16 cellular contexts compared by ENCODE assay signal in genomic region chr1:68207129-68207689, GRCh38. TPM values are rescaled to one million over a fixed set of nuclear protein-coding genes. Genes with fewer than 3 reads are reported as not detected.
DNase-seq lines count a peak whose midpoint lies in the region; ATAC-seq and TF ChIP-seq lines count a peak whose summit lies in the region.
"Had no signal": no experiment of that assay in that cellular context is flagged by ENCODE, and none has a peak within 500 bp of the region (broad histone marks: within the 10 kb centered on the region; RNA-seq: fewer than 3 reads in every experiment).

No MANE protein-coding gene starts in this region.

- TF ChIP-seq POLR2A in HCT116 (IDR thresholded peaks at IDR 0.05; ENCODE audit: borderline replicate concordance, extremely low read depth, insufficient read depth, insufficient read length) (no peak), sigmoid colon (IDR thresholded peaks at IDR 0.05) (no peak)

- H3K9me2 ChIP-seq in HCT116 (ENCODE audit: insufficient read depth) = no peaks in the 10 kb centered on the region

- POLR2A ChIA-PET in HCT116 (lab: Charles Lee) = interaction anchor here (1.5 kb wide), 1 partner anchor 9 kb away, joined by 5 read pairs; no protein-coding TSS in a partner anchor

- DNase-seq in HCT116 (ENCODE audit: low read depth, low spot score) (no peak), astrocyte of the hippocampus (ENCODE audit: low read depth, low spot score) (peak; percentile 74), glomerular visceral epithelial cell (ENCODE audit: extremely low spot score) (peak; percentile 41), sigmoid colon (no peak), MV-4-11 (lab: John Stamatoyannopoulos, UW) (no peak)
- DNase-seq in stimulated activated naive CD4-positive, alpha-beta T cell (lab: John Stamatoyannopoulos, UW) = no peak
- DNase-seq in activated CD4-positive, alpha-beta T cell treated with anti-CD3 and anti-CD28 coated beads, Interleukin-2, amount 50 U/mL, for 48 hours = no peak
- no peak for DNase-seq in activated T-helper 1 cell treated with anti-CD3 and anti-CD28 coated beads, Interleukin-12 subunit alpha, Interleukin-12 subunit beta, Interleukin-2, Interleukin-4 antibody, amounts not matched to agents 30 ng/mL and 10 ng/mL and 1 ng/mL, durations not matched to agents 14 hours and 24 hours and 36 hours (ENCODE audit: low spot score)
- DNase-seq: activated CD8-positive, alpha-beta T cell treated with anti-CD3 and anti-CD28 coated beads, Interleukin-2, amount 10 ng/mL, durations not matched to agents 7 days and 5 days; cortex of kidney; GDM1; NCI-H2171 treated with DMSO at 0.1 percent for 48 hours; T-helper 9 cell had no signal

- H3K36me3 ChIP-seq in HCT116 (ENCODE audit: control insufficient read depth in 1 of 2, insufficient read depth in 2 of 2, low read length in 2 of 2) (no peaks in the 10 kb centered on the region), sigmoid colon (no peaks in the 10 kb centered on the region)

- peaks cover 8% of the 10 kb centered on the region for H3K27me3 Mint-ChIP-seq in activated T-helper 1 cell treated with anti-CD3 and anti-CD28 coated beads, Interleukin-12 subunit alpha, Interleukin-12 subunit beta, Interleukin-2, Interleukin-4 antibody, amounts not matched to agents 30 ng/mL and 10 ng/mL and 1 ng/mL, durations not matched to agents 14 hours and 24 hours and 36 hours (ENCODE audit: insufficient read depth)

- TF ChIP-seq EP300 in sigmoid colon (IDR thresholded peaks at IDR 0.05) = no peak

- WGBS in sigmoid colon, 2 donors = 64 to 78% methylated on average over 2 of the region's 2 CpGs

- no peak overlapping the region for H3K9ac ChIP-seq in HCT116 (ENCODE audit: low read length)
- H3K9ac ChIP-seq: parathyroid adenoma had no signal

- RAD21 ChIA-PET in HCT116 (lab: Charles Lee; ENCODE audit: low non-redundant PET in 1 of 2, low total read pairs in 2 of 2, uncharacterized antibody in 2 of 2, unreplicated experiment in 2 of 2) = no interaction called here

- no peak overlapping the region for H3K27ac Mint-ChIP-seq in activated T-helper 1 cell treated with anti-CD3 and anti-CD28 coated beads, Interleukin-12 subunit alpha, Interleukin-12 subunit beta, Interleukin-2, Interleukin-4 antibody, amounts not matched to agents 30 ng/mL and 10 ng/mL and 1 ng/mL, durations not matched to agents 14 hours and 24 hours and 36 hours
- H3K27ac Mint-ChIP-seq: activated CD8-positive, alpha-beta T cell treated with anti-CD3 and anti-CD28 coated beads, Interleukin-2, amount 10 ng/mL, durations not matched to agents 7 days and 5 days had no signal

- no peaks in the 10 kb centered on the region for H4K20me1 ChIP-seq in HCT116 (ENCODE audit: insufficient read depth)

- no peak overlapping the region for H3K4me3 Mint-ChIP-seq in activated T-helper 1 cell treated with anti-CD3 and anti-CD28 coated beads, Interleukin-12 subunit alpha, Interleukin-12 subunit beta, Interleukin-2, Interleukin-4 antibody, amounts not matched to agents 30 ng/mL and 10 ng/mL and 1 ng/mL, durations not matched to agents 14 hours and 24 hours and 36 hours
- H3K4me3 Mint-ChIP-seq: activated CD8-positive, alpha-beta T cell treated with anti-CD3 and anti-CD28 coated beads, Interleukin-2, amount 10 ng/mL, durations not matched to agents 7 days and 5 days had no signal

- H3K79me2 ChIP-seq in HCT116 (ENCODE audit: insufficient read depth, low read length) = peaks cover 3% of the 10 kb centered on the region; the same call in 1 of the 2 replicates

- no peaks in the 10 kb centered on the region for H3K4me1 Mint-ChIP-seq in activated T-helper 1 cell treated with anti-CD3 and anti-CD28 coated beads, Interleukin-12 subunit alpha, Interleukin-12 subunit beta, Interleukin-2, Interleukin-4 antibody, amounts not matched to agents 30 ng/mL and 10 ng/mL and 1 ng/mL, durations not matched to agents 14 hours and 24 hours and 36 hours (ENCODE audit: low read depth)

- H3K27me3 ChIP-seq in HCT116 (ENCODE audit: insufficient read depth, low read length) (no peaks in the 10 kb centered on the region), sigmoid colon (no peaks in the 10 kb centered on the region)

- H3K9me3 Mint-ChIP-seq in activated T-helper 1 cell treated with anti-CD3 and anti-CD28 coated beads, Interleukin-12 subunit alpha, Interleukin-12 subunit beta, Interleukin-2, Interleukin-4 antibody, amounts not matched to agents 30 ng/mL and 10 ng/mL and 1 ng/mL, durations not matched to agents 14 hours and 24 hours and 36 hours = no peaks in the 10 kb centered on the region

- BruUV-seq in HCT116 (replicated peaks; lab: Mats Ljungman, UMichigan) = no TSS peak

- H3K36me3 Mint-ChIP-seq in activated T-helper 1 cell treated with anti-CD3 and anti-CD28 coated beads, Interleukin-12 subunit alpha, Interleukin-12 subunit beta, Interleukin-2, Interleukin-4 antibody, amounts not matched to agents 30 ng/mL and 10 ng/mL and 1 ng/mL, durations not matched to agents 14 hours and 24 hours and 36 hours (ENCODE audit: low read depth) = no peaks in the 10 kb centered on the region

- intact Hi-C loops in HCT116 (cut with micrococcal nuclease) (no loop called here), sigmoid colon (cut with DNase I) (no loop called here)
- intact Hi-C loops in activated T-helper 1 cell treated with anti-CD3 and anti-CD28 coated beads, Interleukin-12 subunit alpha, Interleukin-12 subunit beta, Interleukin-2, Interleukin-4 antibody, amounts not matched to agents 30 ng/mL and 10 ng/mL and 1 ng/mL, durations not matched to agents 14 hours and 24 hours and 36 hours (cut with micrococcal nuclease) = no loop called here

- H3K4me3 ChIP-seq in HCT116 (replicated peaks in 1 of 2; ENCODE audit: low read depth in 1 of 2, low read length in 2 of 2) (no peak overlapping the region), sigmoid colon (no peak overlapping the region)

- CTCF ChIA-PET in HCT116 (lab: Charles Lee) = interaction anchor here (1.1 kb wide), 1 partner anchor 9 kb away, joined by 5 read pairs; no protein-coding TSS in a partner anchor

- no peak overlapping the region for H2AFZ ChIP-seq in HCT116 (ENCODE audit: low read depth, low read length, poor library complexity, severe bottlenecking)
- H2AFZ ChIP-seq: parathyroid adenoma had no signal

- TF ChIP-seq RAD21 in HCT116 (IDR thresholded peaks at IDR 0.05; ENCODE audit: low read depth) = no peak

- H3K27ac ChIP-seq in HCT116 (ENCODE audit: low read depth, low read length) (no peak overlapping the region), sigmoid colon (peak overlapping the region; percentile 15 to 71 (median 52))
- H3K27ac ChIP-seq: parathyroid adenoma had no signal

- TF ChIP-seq CTCF in HCT116 (IDR thresholded peaks at IDR 0.05 in 2 of 3, conservative IDR thresholded peaks at IDR 0.05 in 1 of 3; ENCODE audit: borderline replicate concordance in 1 of 3, insufficient read depth in 1 of 3, low read depth in 2 of 3, low read length in 2 of 3) (no peak), sigmoid colon (IDR thresholded peaks at IDR 0.05) (no peak)

- H3K4me2 ChIP-seq in HCT116 (ENCODE audit: low read length) = peak overlapping the region; percentile 17; the same call in 1 of the 2 replicates

- H3K9me3 ChIP-seq in HCT116 (ENCODE audit: control insufficient read depth in 1 of 2, insufficient read depth in 1 of 2, low read depth in 1 of 2, low read length in 2 of 2) = no peaks in the 10 kb centered on the region
- no peaks in the 10 kb centered on the region for H3K9me3 ChIP-seq in sigmoid colon

- H3K4me1 ChIP-seq in HCT116 (ENCODE audit: control insufficient read depth in 1 of 2, insufficient read depth in 2 of 2, low read length in 2 of 2) (peaks cover 18 to 30% of the 10 kb centered on the region in 2 experiments), sigmoid colon (peaks cover 0 to 78% (median 66%) of the 10 kb centered on the region in 4 donors)
- H3K4me1 ChIP-seq: parathyroid adenoma had no signal

- ATAC-seq in HCT116 = no peak
- ATAC-seq: activated CD8-positive, alpha-beta T cell treated with anti-CD3 and anti-CD28 coated beads, Interleukin-2, amount 10 ng/mL, durations not matched to agents 7 days and 5 days; left lobe of liver; Panc1 had no signal

TF ChIP-seq in HCT116, 20 proteins besides CTCF, POLR2A, EP300 and RAD21:
- TF ChIP-seq TCF7L2 (IDR thresholded peaks at IDR 0.05; ENCODE audit: borderline replicate concordance, extremely low read depth, insufficient read depth, insufficient read length) (no peak), CEBPB (IDR thresholded peaks at IDR 0.05; ENCODE audit: low read depth) (no peak), SRF (IDR thresholded peaks at IDR 0.05; ENCODE audit: low read depth) (peak; percentile 9; the same call in 1 of the 2 replicates)

RNA-seq across cellular contexts. Expression of gene WLS, which starts 25.1 kb away (rescaled TPM):
- 38.0 TPM for total RNA-seq in HCT116 (2021; ENCODE audit: unreplicated experiment)
- 33.8 and 41.7 TPM in 2 replicates for polyA plus RNA-seq in HCT116 (2012)
- 100 to 1,000 TPM in 3 of 4 donors, 10 to 100 TPM in 1; 99.2 to 188 (median 134) TPM for total RNA-seq in sigmoid colon
- 10 to 100 TPM; 12.6 to 37.7 (median 16.9) TPM for polyA plus RNA-seq in sigmoid colon
- 0.70 TPM in 1 of 2 replicates, not detected in the other for total RNA-seq in activated T-helper 1 cell treated with anti-CD3 and anti-CD28 coated beads, Interleukin-12 subunit alpha, Interleukin-12 subunit beta, Interleukin-2, Interleukin-4 antibody, amounts not matched to agents 30 ng/mL and 10 ng/mL and 1 ng/mL, durations not matched to agents 14 hours and 24 hours and 36 hours
- total RNA-seq: activated CD8-positive, alpha-beta T cell treated with anti-CD3 and anti-CD28 coated beads, Interleukin-2, amount 10 ng/mL, durations not matched to agents 7 days and 5 days had no signal

Comparison
In these comparisons a context has a peak if more than half of its experiments do, and no peak if none do; other contexts are left out.
1. DNase-seq: peak in astrocyte of the hippocampus (single experiment) and glomerular visceral epithelial cell (single experiment); none in HCT116 (single experiment), sigmoid colon (single experiment), MV-4-11 (single experiment), stimulated activated naive CD4-positive, alpha-beta T cell (0 of 6), activated CD4-positive, alpha-beta T cell treated with anti-CD3 and anti-CD28 coated beads, Interleukin-2, amount 50 U/mL, for 48 hours (0 of 2) and activated T-helper 1 cell treated with anti-CD3 and anti-CD28 coated beads, Interleukin-12 subunit alpha, Interleukin-12 subunit beta, Interleukin-2, Interleukin-4 antibody, amounts not matched to agents 30 ng/mL and 10 ng/mL and 1 ng/mL, durations not matched to agents 14 hours and 24 hours and 36 hours (single experiment).
2. RNA of gene WLS, which starts 25.1 kb away (total RNA-seq): 99.2 to 188 TPM in sigmoid colon and 38.0 TPM in HCT116 (single experiment); 0.70 TPM in activated T-helper 1 cell treated with anti-CD3 and anti-CD28 coated beads, Interleukin-12 subunit alpha, Interleukin-12 subunit beta, Interleukin-2, Interleukin-4 antibody, amounts not matched to agents 30 ng/mL and 10 ng/mL and 1 ng/mL, durations not matched to agents 14 hours and 24 hours and 36 hours; every median in the first group is over 10 times any median in the second.